ENCODE assay signal across 8 cellular contexts in the genomic region with DNA sequence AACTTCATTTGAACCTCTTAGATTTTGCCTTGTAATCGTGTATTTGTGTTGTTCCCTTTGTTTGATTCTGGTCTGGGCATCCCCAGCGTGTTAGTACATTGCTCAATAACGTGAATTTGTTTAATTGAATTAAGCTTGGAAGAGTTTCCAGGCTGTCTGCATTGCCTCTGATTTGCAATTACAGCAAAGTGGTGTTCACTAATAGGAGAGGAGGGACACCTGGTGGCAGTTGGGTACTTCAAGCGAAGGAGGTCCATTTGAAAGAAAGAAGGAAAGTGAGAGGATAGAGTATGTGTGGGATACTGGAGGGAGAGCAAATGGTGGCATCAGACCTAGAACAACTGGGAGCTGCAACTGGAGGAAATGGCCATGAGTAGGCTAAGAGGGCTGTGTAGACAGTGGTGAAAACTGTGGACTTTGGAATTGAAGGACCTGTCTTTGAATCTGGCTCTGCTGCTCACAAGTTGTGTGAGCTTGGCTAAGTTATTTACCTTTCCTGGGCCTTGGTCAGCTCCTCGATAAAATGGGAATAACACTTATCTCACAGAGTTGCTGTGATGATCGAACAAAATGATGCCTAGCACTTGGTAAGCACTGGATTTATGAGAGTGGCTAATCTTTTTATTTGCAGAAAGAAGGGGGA. TPM values are rescaled to one million over a fixed set of nuclear protein-coding genes. Genes with fewer than 3 reads are reported as not detected.
DNase-seq lines count a peak whose midpoint lies in the region; ATAC-seq and TF ChIP-seq lines count a peak whose summit lies in the region.

No MANE protein-coding gene starts in this region.

- H3K9me3 ChIP-seq in SK-N-SH (no peaks in the 10 kb centered on the region), liver (ENCODE audit: control insufficient read depth in 4 of 4, low read length in 3 of 4) (no peaks in the 10 kb centered on the region), thoracic aorta (no peaks in the 10 kb centered on the region)

- H4K20me1 ChIP-seq in SK-N-SH (ENCODE audit: insufficient read depth), result no peaks in the 10 kb centered on the region

- peak; percentile 52 for DNase-seq in EL
- DNase-seq in SK-N-SH, result peak; percentile 57
- peak; percentile 71 for DNase-seq in cerebellar cortex (ENCODE audit: low spot score)
- peak; percentile 5 for DNase-seq in thoracic aorta (ENCODE audit: low spot score)
- DNase-seq in GF-D8 (lab: John Stamatoyannopoulos, UW), result no peak

- H3K27ac ChIP-seq in SK-N-SH (ENCODE audit: low read depth in 2 of 2, low read length in 1 of 2), result peak overlapping the region; percentile 35 to 70; a peak in 2 of 4 replicates
- no peak overlapping the region for H3K27ac ChIP-seq in liver (ENCODE audit: low read depth in 1 of 2, low read length in 2 of 2)
- no peak overlapping the region for H3K27ac ChIP-seq in thoracic aorta

- no peaks in the 10 kb centered on the region for H3F3A ChIP-seq in SK-N-SH (replicated peaks; ENCODE audit: insufficient read depth)

- POLR2A ChIA-PET in SK-N-SH (lab: Yijun Ruan, JAX), result no interaction called here

- peak; percentile 90 for TF ChIP-seq RAD21 in SK-N-SH (IDR thresholded peaks at IDR 0.05; ENCODE audit: low read length)
- TF ChIP-seq RAD21 in liver (IDR thresholded peaks at IDR 0.05), result peak; percentile 89 to 92

- WGBS in SK-N-SH (ENCODE audit: low lambda C conversion rate), result 32% methylated on average over 6 of the region's 6 CpGs
- 33% methylated on average over 6 of the region's 6 CpGs for whole genome bisulfite sequencing in liver

- no peaks in the 10 kb centered on the region for H3K9me2 ChIP-seq in SK-N-SH

- H2AFZ ChIP-seq in SK-N-SH (ENCODE audit: low read depth), result peak overlapping the region; percentile 50

- H3K9ac ChIP-seq in SK-N-SH (no peak overlapping the region), liver (ENCODE audit: low read depth in 1 of 2, low read length in 2 of 2) (no peak overlapping the region)

- CTCF ChIA-PET in SK-N-SH (lab: Yijun Ruan, JAX), result interaction anchor here (0.7 to 4.1 kb wide), 46 partner anchors 10 to 1416 kb away, joined by 3 to 34 read pairs (median 4); a partner anchor contains a TSS

- H3K36me3 ChIP-seq in SK-N-SH (replicated peaks in 1 of 2; ENCODE audit: control insufficient read depth in 1 of 2, insufficient read depth in 2 of 2, low read length in 1 of 2) (peaks cover 0 to under 1% of the 10 kb centered on the region in 2 experiments), liver (ENCODE audit: control insufficient read depth in 4 of 4, insufficient read depth in 3 of 4, low read depth in 1 of 4, low read length in 3 of 4) (no peaks in the 10 kb centered on the region), thoracic aorta (no peaks in the 10 kb centered on the region)

- peak overlapping the region; percentile 27; the same call in 1 of the 2 replicates for H3K4me2 ChIP-seq in SK-N-SH

- TF ChIP-seq CTCF in LNCAP (IDR thresholded peaks at IDR 0.05) (peak; percentile 78), SK-N-SH (IDR thresholded peaks at IDR 0.05) (peak; percentile 83), liver (IDR thresholded peaks at IDR 0.05; ENCODE audit: low read depth, low read length, missing input control) (peak; percentile 67), thoracic aorta (IDR thresholded peaks at IDR 0.05) (peak; percentile 75)

- H3K4me1 ChIP-seq in SK-N-SH (ENCODE audit: control insufficient read depth in 1 of 2, insufficient read depth in 2 of 2, low read depth in 1 of 2, low read length in 1 of 2), result peaks cover 5 to 11% of the 10 kb centered on the region in 2 experiments; a peak in 3 of 4 replicates
- peaks cover 0 to 7% (median 2%) of the 10 kb centered on the region in 4 donors for H3K4me1 ChIP-seq in liver (ENCODE audit: control insufficient read depth in 4 of 4, insufficient read depth in 4 of 4, low read length in 3 of 4)
- H3K4me1 ChIP-seq in thoracic aorta (ENCODE audit: control insufficient read depth in 1 of 2, low read depth in 2 of 2), result no peaks in the 10 kb centered on the region

- H3K27me3 ChIP-seq in SK-N-SH (ENCODE audit: insufficient read depth) (no peaks in the 10 kb centered on the region), liver (ENCODE audit: control insufficient read depth in 4 of 4, insufficient read depth in 4 of 4, low read length in 3 of 4) (no peaks in the 10 kb centered on the region), thoracic aorta (replicated peaks; ENCODE audit: insufficient read depth) (no peaks in the 10 kb centered on the region)

- ATAC-seq in GM21515 (IDR thresholded peaks at IDR 0.05; ENCODE audit: unreplicated experiment) (peak; percentile 62), thoracic aorta (ENCODE audit: insufficient number of reproducible peaks, low FRiP score, low read depth) (peak; percentile 91)

- H3K4me3 ChIP-seq in SK-N-SH (ENCODE audit: low read depth in 2 of 2, low read length in 1 of 2) (no peak overlapping the region), liver (ENCODE audit: low read depth in 1 of 3, low read length in 3 of 3) (no peak overlapping the region), thoracic aorta (no peak overlapping the region)

- no peaks in the 10 kb centered on the region for H3K79me2 ChIP-seq in SK-N-SH (ENCODE audit: insufficient read depth)

- no peak for TF ChIP-seq EP300 in SK-N-SH (IDR thresholded peaks at IDR 0.05; ENCODE audit: borderline replicate concordance in 1 of 2, low read depth in 1 of 2, low read length in 1 of 2)

TF ChIP-seq in SK-N-SH, 30 proteins besides CTCF, POLR2A, EP300 and RAD21:
- no peak for TF ChIP-seq FOXJ3 (CRISPR knock-in tag; IDR thresholded peaks at IDR 0.05)
- TF ChIP-seq, protein P1, sequence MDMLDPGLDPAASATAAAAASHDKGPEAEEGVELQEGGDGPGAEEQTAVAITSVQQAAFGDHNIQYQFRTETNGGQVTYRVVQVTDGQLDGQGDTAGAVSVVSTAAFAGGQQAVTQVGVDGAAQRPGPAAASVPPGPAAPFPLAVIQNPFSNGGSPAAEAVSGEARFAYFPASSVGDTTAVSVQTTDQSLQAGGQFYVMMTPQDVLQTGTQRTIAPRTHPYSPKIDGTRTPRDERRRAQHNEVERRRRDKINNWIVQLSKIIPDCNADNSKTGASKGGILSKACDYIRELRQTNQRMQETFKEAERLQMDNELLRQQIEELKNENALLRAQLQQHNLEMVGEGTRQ (IDR thresholded peaks at IDR 0.05; ENCODE audit: borderline replicate concordance, low read depth, low read length), result no peak
- TF ChIP-seq SMC3 (IDR thresholded peaks at IDR 0.05; ENCODE audit: low read depth, low read length), result peak; percentile 88
- TF ChIP-seq, protein P2, sequence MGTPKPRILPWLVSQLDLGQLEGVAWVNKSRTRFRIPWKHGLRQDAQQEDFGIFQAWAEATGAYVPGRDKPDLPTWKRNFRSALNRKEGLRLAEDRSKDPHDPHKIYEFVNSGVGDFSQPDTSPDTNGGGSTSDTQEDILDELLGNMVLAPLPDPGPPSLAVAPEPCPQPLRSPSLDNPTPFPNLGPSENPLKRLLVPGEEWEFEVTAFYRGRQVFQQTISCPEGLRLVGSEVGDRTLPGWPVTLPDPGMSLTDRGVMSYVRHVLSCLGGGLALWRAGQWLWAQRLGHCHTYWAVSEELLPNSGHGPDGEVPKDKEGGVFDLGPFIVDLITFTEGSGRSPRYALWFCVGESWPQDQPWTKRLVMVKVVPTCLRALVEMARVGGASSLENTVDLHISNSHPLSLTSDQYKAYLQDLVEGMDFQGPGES (IDR thresholded peaks at IDR 0.05; ENCODE audit: low read depth, low read length), result no peak
- TF ChIP-seq FOSL2 (IDR thresholded peaks at IDR 0.05; ENCODE audit: borderline replicate concordance, low read depth), result no peak
- TF ChIP-seq TEAD4 (IDR thresholded peaks at IDR 0.05; ENCODE audit: borderline replicate concordance, insufficient read depth), result no peak
- no peak for TF ChIP-seq ELF1 (IDR thresholded peaks at IDR 0.05)

TF ChIP-seq in liver, 16 proteins besides CTCF, POLR2A, EP300 and RAD21:
- TF ChIP-seq, protein P3, sequence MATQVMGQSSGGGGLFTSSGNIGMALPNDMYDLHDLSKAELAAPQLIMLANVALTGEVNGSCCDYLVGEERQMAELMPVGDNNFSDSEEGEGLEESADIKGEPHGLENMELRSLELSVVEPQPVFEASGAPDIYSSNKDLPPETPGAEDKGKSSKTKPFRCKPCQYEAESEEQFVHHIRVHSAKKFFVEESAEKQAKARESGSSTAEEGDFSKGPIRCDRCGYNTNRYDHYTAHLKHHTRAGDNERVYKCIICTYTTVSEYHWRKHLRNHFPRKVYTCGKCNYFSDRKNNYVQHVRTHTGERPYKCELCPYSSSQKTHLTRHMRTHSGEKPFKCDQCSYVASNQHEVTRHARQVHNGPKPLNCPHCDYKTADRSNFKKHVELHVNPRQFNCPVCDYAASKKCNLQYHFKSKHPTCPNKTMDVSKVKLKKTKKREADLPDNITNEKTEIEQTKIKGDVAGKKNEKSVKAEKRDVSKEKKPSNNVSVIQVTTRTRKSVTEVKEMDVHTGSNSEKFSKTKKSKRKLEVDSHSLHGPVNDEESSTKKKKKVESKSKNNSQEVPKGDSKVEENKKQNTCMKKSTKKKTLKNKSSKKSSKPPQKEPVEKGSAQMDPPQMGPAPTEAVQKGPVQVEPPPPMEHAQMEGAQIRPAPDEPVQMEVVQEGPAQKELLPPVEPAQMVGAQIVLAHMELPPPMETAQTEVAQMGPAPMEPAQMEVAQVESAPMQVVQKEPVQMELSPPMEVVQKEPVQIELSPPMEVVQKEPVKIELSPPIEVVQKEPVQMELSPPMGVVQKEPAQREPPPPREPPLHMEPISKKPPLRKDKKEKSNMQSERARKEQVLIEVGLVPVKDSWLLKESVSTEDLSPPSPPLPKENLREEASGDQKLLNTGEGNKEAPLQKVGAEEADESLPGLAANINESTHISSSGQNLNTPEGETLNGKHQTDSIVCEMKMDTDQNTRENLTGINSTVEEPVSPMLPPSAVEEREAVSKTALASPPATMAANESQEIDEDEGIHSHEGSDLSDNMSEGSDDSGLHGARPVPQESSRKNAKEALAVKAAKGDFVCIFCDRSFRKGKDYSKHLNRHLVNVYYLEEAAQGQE (IDR thresholded peaks at IDR 0.05), result no peak
- TF ChIP-seq HNF4A (conservative IDR thresholded peaks at IDR 0.05), result peak in 1 of 2 donors; percentile 12

RNA-seq across cellular contexts. Expression of a gene that starts 15.2 kb away (rescaled TPM):
- polyA plus RNA-seq in SK-N-SH (2012; rRNA removed), result 1.0 and 1.1 TPM in 2 replicates
- polyA plus RNA-seq in SK-N-SH (2012; cell fraction: cytosol; rRNA removed), result 0.42 and 0.57 TPM in 2 replicates
- 2.0 and 6.1 TPM in 2 replicates for polyA plus RNA-seq in SK-N-SH (2012; cell fraction: nucleus; rRNA removed)
- total RNA-seq in liver, result 1 to 10 TPM in 1 of 2 donors, under 1 TPM in 1; 0.75 to 3.6 TPM
- 1 to 10 TPM in 1 of 2 donors, under 1 TPM in 1; 0.40 to 1.1 TPM for polyA plus RNA-seq in liver
- total RNA-seq in thoracic aorta, result 1 to 10 TPM; 2.6 to 5.8 TPM

RNA-seq across cellular contexts. Expression of a gene that starts 45.7 kb away (rescaled TPM):
- polyA plus RNA-seq in SK-N-SH (2012; rRNA removed) (31.0 and 39.7 TPM in 2 replicates), liver (10 to 100 TPM in 1 of 2 donors, 1 to 10 TPM in 1; 7.7 to 35.6 TPM)
- polyA plus RNA-seq in SK-N-SH (2012; cell fraction: cytosol; rRNA removed), result 33.1 and 38.6 TPM in 2 replicates
- polyA plus RNA-seq in SK-N-SH (2012; cell fraction: nucleus; rRNA removed), result 49.1 and 103 TPM in 2 replicates
- total RNA-seq in liver (10 to 100 TPM; 11.5 to 30.6 TPM), thoracic aorta (10 to 100 TPM; 67.0 to 99.6 TPM)

Comparison
In these comparisons a context has a peak if more than half of its experiments do, and no peak if none do; other contexts are left out.
1. H3K27ac ChIP-seq: peak in SK-N-SH (2 of 2); none in liver (0 of 2) and thoracic aorta (0 of 2).
2. Peak in every context shown above with its lines, with median percentiles within 50 percentile points of each other: CTCF ChIP-seq.